8 cellular contexts compared by ENCODE assay signal in the genomic region with DNA sequence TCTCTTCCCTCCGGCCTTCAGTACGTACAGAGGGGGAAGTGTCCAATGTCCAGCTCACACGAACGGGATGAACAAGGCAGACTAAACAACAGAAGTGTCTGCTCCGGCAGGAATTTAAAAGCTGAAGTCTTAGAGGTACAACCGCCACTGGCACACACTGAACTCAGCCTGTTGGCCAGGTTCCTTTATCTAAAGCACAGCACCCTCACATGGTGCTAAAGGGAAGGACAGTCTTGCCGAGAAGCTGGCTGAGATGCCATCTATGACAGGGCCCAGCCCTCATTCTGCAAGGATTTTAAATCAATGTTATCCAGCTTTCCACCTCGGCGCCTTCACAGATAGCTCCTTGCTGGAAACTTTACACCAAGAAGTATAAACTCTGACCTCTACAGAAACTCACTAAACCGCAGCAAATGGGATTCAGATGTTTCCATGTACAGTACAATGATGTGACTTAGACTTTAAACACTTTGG. TPM values are rescaled to one million over a fixed set of nuclear protein-coding genes. Genes with fewer than 3 reads are reported as not detected.
DNase-seq lines count a peak whose midpoint lies in the region; ATAC-seq and TF ChIP-seq lines count a peak whose summit lies in the region.

No MANE protein-coding gene starts in this region.

- peak; percentile 64 for TF ChIP-seq CTCF in AG09319 (IDR thresholded peaks at IDR 0.05; ENCODE audit: low read depth, low read length)

- H3K36me3 Mint-ChIP-seq in naive thymus-derived CD4-positive, alpha-beta T cell, result peaks cover 0 to 3% (median 0%) of the 10 kb centered on the region in 5 donors

- H3K27ac Mint-ChIP-seq in naive thymus-derived CD4-positive, alpha-beta T cell, result peak overlapping the region in 7 of 9 donors; percentile 14 to 71 (median 51)

- no peaks in the 10 kb centered on the region for H3K27me3 ChIP-seq in naive thymus-derived CD4-positive, alpha-beta T cell (ENCODE audit: control insufficient read depth in 2 of 2, insufficient read depth in 2 of 2, low read length in 2 of 2)

- H3K27ac ChIP-seq in naive thymus-derived CD4-positive, alpha-beta T cell (ENCODE audit: low read depth, low read length), result no peak overlapping the region

- ATAC-seq in GM21360 (IDR thresholded peaks at IDR 0.05; ENCODE audit: unreplicated experiment) (peak; percentile 48), esophagus mucosa (peak; percentile 74), HG02840 (IDR thresholded peaks at IDR 0.05; ENCODE audit: low FRiP score, unreplicated experiment) (no peak)
- peak; percentile 65 for ATAC-seq in naive thymus-derived CD4-positive, alpha-beta T cell

- POLR2A ChIA-PET in naive thymus-derived CD4-positive, alpha-beta T cell (lab: Charles Lee), result interaction anchor here (1.2 to 3.3 kb wide), 4 partner anchors 9 to 410 kb away, joined by 3 to 16 read pairs (median 8); no protein-coding TSS in a partner anchor

- CTCF ChIA-PET in naive thymus-derived CD4-positive, alpha-beta T cell (lab: Charles Lee), result interaction anchor here (0.6 to 4.5 kb wide), 20 partner anchors 8 to 1067 kb away, joined by 3 to 42 read pairs (median 5); partner anchors contain the start of genes ASB7 and LINS1

- H3K4me1 ChIP-seq in naive thymus-derived CD4-positive, alpha-beta T cell (ENCODE audit: control insufficient read depth in 2 of 2, insufficient read depth in 2 of 2, low read length in 2 of 2), result peaks cover 18 to 21% of the 10 kb centered on the region in 2 donors

- peaks cover 17 to 62% (median 53%) of the 10 kb centered on the region in 7 donors for H3K4me1 Mint-ChIP-seq in naive thymus-derived CD4-positive, alpha-beta T cell

- H3K27me3 Mint-ChIP-seq in naive thymus-derived CD4-positive, alpha-beta T cell, result peaks cover 0 to 40% (median 4%) of the 10 kb centered on the region in 5 donors

- H3K4me3 Mint-ChIP-seq in naive thymus-derived CD4-positive, alpha-beta T cell, result peak overlapping the region; percentile 33 to 82 (median 66)

- H3K9me3 Mint-ChIP-seq in naive thymus-derived CD4-positive, alpha-beta T cell, result peaks cover 0 to 1% (median 0%) of the 10 kb centered on the region in 11 donors

- H3K36me3 ChIP-seq in naive thymus-derived CD4-positive, alpha-beta T cell (ENCODE audit: control insufficient read depth in 2 of 3, insufficient read depth in 3 of 3, low read length in 3 of 3), result no peaks in the 10 kb centered on the region

- H3K4me3 ChIP-seq in naive thymus-derived CD4-positive, alpha-beta T cell (ENCODE audit: low read length), result no peak overlapping the region

- peak; percentile 48 for DNase-seq in AG09319 (ENCODE audit: extremely low read depth, low read depth)
- peak; percentile 61 for DNase-seq in NCI-H345 (lab: John Stamatoyannopoulos, UW)
- DNase-seq in activated T-cell treated with anti-CD3 and anti-CD28 coated beads for 1 hour (ENCODE audit: low read depth), result peak; percentile 41
- peak in 8 of 9 donors; percentile 45 to 81 (median 74) for DNase-seq in naive thymus-derived CD4-positive, alpha-beta T cell
- DNase-seq in ureter (ENCODE audit: low spot score), result peak; percentile 83

- intact Hi-C loops in naive thymus-derived CD4-positive, alpha-beta T cell (cut with micrococcal nuclease), result loop anchor here (1.0 to 10.0 kb wide), 10 partner anchors 9 to 1067 kb away; no protein-coding TSS in a partner anchor

- no peaks in the 10 kb centered on the region for H3K9me3 ChIP-seq in naive thymus-derived CD4-positive, alpha-beta T cell (ENCODE audit: control insufficient read depth in 2 of 3, low read length in 3 of 3)

RNA-seq across cellular contexts. Expression of gene ADAMTS17, which starts 2.8 kb away (rescaled TPM):
- total RNA-seq in esophagus mucosa (4.0 TPM), ureter (10.6 TPM)
- 10 to 100 TPM in 2 of 5 experiments, 1 to 10 TPM in 3; 2.0 to 13.5 (median 3.2) TPM for total RNA-seq in naive thymus-derived CD4-positive, alpha-beta T cell
- polyA plus RNA-seq in naive thymus-derived CD4-positive, alpha-beta T cell, result 1 to 10 TPM; 1.5 to 5.3 TPM
